In genomic region chr7:27633062-27633461, GRCh38 we compare ENCODE assay signal across 27 cellular contexts.
"Had no signal": no experiment of that assay in that cellular context is flagged by ENCODE, and none has a peak within 500 bp of the region (broad histone marks: within the 10 kb centered on the region; RNA-seq: fewer than 3 reads in every experiment).

No MANE protein-coding gene starts in this region.

- H3K4me3 ChIP-seq: MG63, Peyer's patch, SJSA1 had no signal

- H3K27ac ChIP-seq: Peyer's patch, SJSA1 had no signal

- DNase-seq: Kasumi-1, MG63, NCI-H1048, NCI-H1092 treated with DMSO at 0.1 percent for 48 hours, NCI-H1105 treated with DMSO at 0.1 percent for 48 hours, NCI-H1417, NCI-H1436, NCI-H146, NCI-H1694, NCI-H187, NCI-H2029, NCI-H2081, NCI-H2171 treated with DMSO at 0.1 percent for 48 hours, NCI-H2227 treated with DMSO at 0.1 percent for 48 hours, NCI-H345, NCI-H446, NCI-H510A treated with DMSO at 0.1 percent for 48 hours, NCI-H524 treated with DMSO at 0.1 percent for 48 hours, NCI-H526 treated with DMSO at 0.1 percent for 48 hours, NCI-H774, Peyer's patch, Right ventricle myocardium superior, RPMI8226, SHP77 treated with DMSO at 0.1 percent for 48 hours, SK-N-SH, T-cell had no signal

- H3K27me3 ChIP-seq: MG63, Peyer's patch, SJSA1 had no signal

- H3K9me3 ChIP-seq: MG63, Peyer's patch, SJSA1, SK-N-SH had no signal

- ATAC-seq: T-cell had no signal

- H3K4me1 ChIP-seq: Peyer's patch had no signal
